ENCODE assay signal across 26 cellular contexts in genomic region chr4:26463386-26463785, GRCh38. TPM values are rescaled to one million over a fixed set of nuclear protein-coding genes. Genes with fewer than 3 reads are reported as not detected.
DNase-seq lines count a peak whose midpoint lies in the region; ATAC-seq, FAIRE-seq and TF ChIP-seq lines count a peak whose summit lies in the region.
"Had no signal": no experiment of that assay in that cellular context is flagged by ENCODE, and none has a peak within 500 bp of the region (broad histone marks: within the 10 kb centered on the region; RNA-seq: fewer than 3 reads in every experiment).

No MANE protein-coding gene starts in this region.

- ATAC-seq in IMR-90 (ENCODE audit: low read depth) (no peak), body of pancreas (no peak)
- ATAC-seq: A549, GM12878 had no signal

- POLR2A ChIA-PET in IMR-90 (lab: Charles Lee; ENCODE audit: unreplicated experiment): no interaction called here

- no peak overlapping the region for H3K4me3 Mint-ChIP-seq in activated naive CD4-positive, alpha-beta T cell treated with anti-CD3 and anti-CD28 coated beads, Interleukin-2, amount 10 ng/mL, durations not matched to agents 7 days and 5 days
- H3K4me3 Mint-ChIP-seq: CD14-positive monocyte; CD4-positive, alpha-beta T cell; CD8-positive, alpha-beta memory T cell had no signal

- TF ChIP-seq RAD21 in IMR-90 (IDR thresholded peaks at IDR 0.05; ENCODE audit: low read length): no peak

- no peak overlapping the region for H3K27ac Mint-ChIP-seq in activated naive CD4-positive, alpha-beta T cell treated with anti-CD3 and anti-CD28 coated beads, Interleukin-2, amount 10 ng/mL, durations not matched to agents 7 days and 5 days
- H3K27ac Mint-ChIP-seq: CD14-positive monocyte; CD4-positive, alpha-beta T cell had no signal

- H3K9me1 ChIP-seq in IMR-90 (ENCODE audit: insufficient read depth, low read length): peaks cover 4% of the 10 kb centered on the region

- H2BK120ac ChIP-seq in IMR-90 (ENCODE audit: low read depth, low read length): peak overlapping the region; percentile 14; the same call in 1 of the 2 replicates

- H3K9me3 Mint-ChIP-seq in activated naive CD4-positive, alpha-beta T cell treated with anti-CD3 and anti-CD28 coated beads, Interleukin-2, amount 10 ng/mL, durations not matched to agents 7 days and 5 days: no peaks in the 10 kb centered on the region
- H3K9me3 Mint-ChIP-seq: CD4-positive, alpha-beta T cell; CD8-positive, alpha-beta memory T cell had no signal

- H3K4me1 ChIP-seq in IMR-90 (ENCODE audit: control insufficient read depth, insufficient read depth, low read length) (peaks cover 12% of the 10 kb centered on the region), rectal smooth muscle tissue (ENCODE audit: control insufficient read depth, insufficient read depth, low read length) (peaks cover 10% of the 10 kb centered on the region), body of pancreas (peaks cover 3% of the 10 kb centered on the region)
- H3K4me1 ChIP-seq: A549, BE2C, HAP-1 had no signal

- no peak overlapping the region; the same call in 1 of the 2 replicates for H4K91ac ChIP-seq in IMR-90 (ENCODE audit: insufficient read depth, low read depth, low read length)

- peak overlapping the region; percentile 13 for H2AK5ac ChIP-seq in IMR-90 (ENCODE audit: low read depth, low read length)

- H3K4me3 ChIP-seq in IMR-90 (ENCODE audit: insufficient read depth, low read depth, low read length) (no peak overlapping the region), bronchial epithelial cell (ENCODE audit: low read depth, low read length) (no peak overlapping the region), rectal smooth muscle tissue (ENCODE audit: low read length) (no peak overlapping the region), body of pancreas (no peak overlapping the region)
- H3K4me3 ChIP-seq: A549; BLaER1 treated with 17β-estradiol and CSF1 and Interleukin-3, amounts not matched to agents 10 nM and 100 nM; GM12878; HAP-1 had no signal

- H4K20me1 ChIP-seq in IMR-90 (ENCODE audit: insufficient read depth, low read length): no peaks in the 10 kb centered on the region
- H4K20me1 ChIP-seq: BLaER1 treated with 17β-estradiol and CSF1 and Interleukin-3, amounts not matched to agents 10 nM and 100 nM had no signal

- H3K4me1 Mint-ChIP-seq in activated naive CD4-positive, alpha-beta T cell treated with anti-CD3 and anti-CD28 coated beads, Interleukin-2, amount 10 ng/mL, durations not matched to agents 7 days and 5 days: peaks cover 11% of the 10 kb centered on the region

- H3K36me3 ChIP-seq in IMR-90 (ENCODE audit: control insufficient read depth, insufficient read depth, low read length) (no peaks in the 10 kb centered on the region), bronchial epithelial cell (ENCODE audit: control insufficient read depth, insufficient read depth, low read length) (no peaks in the 10 kb centered on the region), rectal smooth muscle tissue (ENCODE audit: control insufficient read depth, insufficient read depth, low read length) (no peaks in the 10 kb centered on the region), body of pancreas (replicated peaks in 1 of 2; ENCODE audit: insufficient read depth in 1 of 2, low read depth in 2 of 2) (no peaks in the 10 kb centered on the region)
- H3K36me3 ChIP-seq: BE2C; BLaER1 treated with 17β-estradiol and CSF1 and Interleukin-3, amounts not matched to agents 10 nM and 100 nM; HAP-1 had no signal

- peak overlapping the region; percentile 37 for H2BK5ac ChIP-seq in IMR-90 (ENCODE audit: low read depth, low read length, poor library complexity, severe bottlenecking)

- H3K4me2 ChIP-seq in IMR-90 (ENCODE audit: low read depth, low read length): no peak overlapping the region
- H3K4me2 ChIP-seq: A549; BLaER1 treated with 17β-estradiol and CSF1 and Interleukin-3, amounts not matched to agents 10 nM and 100 nM had no signal

- H3K79me1 ChIP-seq in IMR-90 (ENCODE audit: low read depth in 1 of 2, low read length in 2 of 2): no peaks in the 10 kb centered on the region

- peak overlapping the region; percentile 75 for H3K18ac ChIP-seq in IMR-90 (ENCODE audit: low read depth, low read length)

- peak overlapping the region; percentile 30; the same call in 1 of the 2 replicates for H4K5ac ChIP-seq in IMR-90 (ENCODE audit: low read depth, low read length)

- H2BK20ac ChIP-seq in IMR-90 (ENCODE audit: low read depth, low read length): peak overlapping the region; percentile 74

- no peak for TF ChIP-seq CTCF in IMR-90 (conservative IDR thresholded peaks at IDR 0.05; ENCODE audit: low read depth, low read length)
- TF ChIP-seq CTCF in bronchial epithelial cell (IDR thresholded peaks at IDR 0.05; ENCODE audit: insufficient read depth, low read length, severe bottlenecking): no peak
- no peak for TF ChIP-seq CTCF in body of pancreas (IDR thresholded peaks at IDR 0.05)

- H3K27ac ChIP-seq in IMR-90 (ENCODE audit: insufficient read depth, low read length): peak overlapping the region; percentile 82; the same call in 1 of the 2 replicates
- peak overlapping the region; percentile 46 for H3K27ac ChIP-seq in rectal smooth muscle tissue (ENCODE audit: low read depth, low read length)
- peak overlapping the region in 1 of 4 donors; percentile 8 for H3K27ac ChIP-seq in body of pancreas
- H3K27ac ChIP-seq: A549; BLaER1 treated with 17β-estradiol and CSF1 and Interleukin-3, amounts not matched to agents 10 nM and 100 nM had no signal

- H3K27me3 Mint-ChIP-seq in activated naive CD4-positive, alpha-beta T cell treated with anti-CD3 and anti-CD28 coated beads, Interleukin-2, amount 10 ng/mL, durations not matched to agents 7 days and 5 days: peaks cover 13% of the 10 kb centered on the region
- H3K27me3 Mint-ChIP-seq: CD4-positive, alpha-beta T cell had no signal

- no peak overlapping the region for H4K8ac ChIP-seq in IMR-90 (ENCODE audit: low read depth in 2 of 2, low read length in 2 of 2)

- FAIRE-seq in GM12892 (lab: Jason Lieb, UNC) (peak; percentile 27), bronchial epithelial cell (lab: Jason Lieb, UNC) (peak; percentile 79)
- FAIRE-seq: A549, D721Med, GM12878, GM18507, H54 had no signal

- no peaks in the 10 kb centered on the region for H3K36me3 Mint-ChIP-seq in activated naive CD4-positive, alpha-beta T cell treated with anti-CD3 and anti-CD28 coated beads, Interleukin-2, amount 10 ng/mL, durations not matched to agents 7 days and 5 days
- H3K36me3 Mint-ChIP-seq: CD14-positive monocyte; CD8-positive, alpha-beta memory T cell had no signal

- no peak overlapping the region for H3K23ac ChIP-seq in IMR-90 (ENCODE audit: low read depth, low read length)

- dilution Hi-C loops in IMR-90 (cut with HindIII; ENCODE audit: low sequenced_read_pairs, unreplicated experiment): no loop called here

- CTCF ChIA-PET in IMR-90 (lab: Yijun Ruan, JAX): interaction anchor here (0.8 to 0.9 kb wide), 2 partner anchors 22 to 114 kb away, joined by 3 read pairs; no protein-coding TSS in a partner anchor
- CTCF ChIA-PET in activated naive CD4-positive, alpha-beta T cell treated with anti-CD3 and anti-CD28 coated beads, Interleukin-2, amount 10 ng/mL, durations not matched to agents 7 days and 5 days (lab: Charles Lee): no interaction called here

- no peak overlapping the region for H3K9ac ChIP-seq in IMR-90 (ENCODE audit: low read depth, low read length)
- no peak overlapping the region for H3K9ac ChIP-seq in rectal smooth muscle tissue (ENCODE audit: low read length)
- H3K9ac ChIP-seq: BLaER1 treated with 17β-estradiol and CSF1 and Interleukin-3, amounts not matched to agents 10 nM and 100 nM had no signal

- in situ Hi-C loops in IMR-90 (cut with MboI; ENCODE audit: low sequenced_read_pairs): loop anchor here (25.0 kb wide), 1 partner anchor 549 kb away; no protein-coding TSS in a partner anchor

- H3K27me3 ChIP-seq in IMR-90 (ENCODE audit: control insufficient read depth, insufficient read depth, low read length): no peaks in the 10 kb centered on the region
- H3K27me3 ChIP-seq in bronchial epithelial cell (ENCODE audit: control insufficient read depth, insufficient read depth, low read length): no peaks in the 10 kb centered on the region
- no peaks in the 10 kb centered on the region for H3K27me3 ChIP-seq in rectal smooth muscle tissue (ENCODE audit: control insufficient read depth, insufficient read depth, low read length)
- H3K27me3 ChIP-seq in body of pancreas: no peaks in the 10 kb centered on the region
- H3K27me3 ChIP-seq: BE2C; BLaER1 treated with 17β-estradiol and CSF1 and Interleukin-3, amounts not matched to agents 10 nM and 100 nM had no signal

- H2AFZ ChIP-seq in IMR-90 (replicated peaks; ENCODE audit: low read length, poor library complexity): no peak overlapping the region

- no TSS peak for BruUV-seq in IMR-90 (replicated peaks; lab: Mats Ljungman, UMichigan)

- no CpG with 5 or more reads among the region's 2 CpGs for WGBS in IMR-90 (ENCODE audit: extremely low coverage in 2 of 2, insufficient read length in 1 of 2), 2 experiments
- 92 to 98% methylated on average over 2 of the region's 2 CpGs for WGBS in body of pancreas, 2 donors

- no peak for DNase-seq in GM12892 (ENCODE audit: insufficient read length)
- no peak for DNase-seq in IMR-90
- DNase-seq in bronchial epithelial cell (ENCODE audit: low read depth): no peak
- no peak for DNase-seq in body of pancreas
- no peak for DNase-seq in activated naive CD4-positive, alpha-beta T cell treated with anti-CD3 and anti-CD28 coated beads, Interleukin-2, amount 10 ng/mL, durations not matched to agents 7 days and 5 days
- DNase-seq in hypothalamus (lab: John Stamatoyannopoulos, UW): no peak
- DNase-seq: 8988T; ACHN; AML-193; BE2C; CD4-positive, alpha-beta T cell; CD8-positive, alpha-beta memory T cell; DMS 273 treated with DMSO at 0.1 percent for 48 hours; DMS79; EL; GDM1; GOT3 had no signal

- H3K9me3 ChIP-seq in IMR-90 (ENCODE audit: control insufficient read depth, insufficient read depth, low read length) (peaks cover 5% of the 10 kb centered on the region; the same call in 1 of the 2 replicates), body of pancreas (no peaks in the 10 kb centered on the region)
- H3K9me3 ChIP-seq: A549, BE2C, HAP-1 had no signal

- H3K4ac ChIP-seq in IMR-90 (ENCODE audit: low read depth, low read length): no peak overlapping the region

- H3K14ac ChIP-seq in IMR-90 (replicated peaks; ENCODE audit: low read depth, low read length): no peak overlapping the region; the same call in 1 of the 2 replicates

- TF ChIP-seq POLR2A in GM12892 (IDR thresholded peaks at IDR 0.05; ENCODE audit: low read depth, low read length): no peak
- no peak for TF ChIP-seq POLR2A in IMR-90 (IDR thresholded peaks at IDR 0.05; ENCODE audit: low read depth, low read length)
- TF ChIP-seq POLR2A in body of pancreas (IDR thresholded peaks at IDR 0.05): no peak

- intact Hi-C loops in IMR-90 (cut with micrococcal nuclease): no loop called here
- intact Hi-C loops in body of pancreas (cut with DNase I): no loop called here

- peak overlapping the region; percentile 53; the same call in 1 of the 3 replicates for H2BK15ac ChIP-seq in IMR-90 (ENCODE audit: low read depth, low read length)

- no peak overlapping the region for H2AK9ac ChIP-seq in IMR-90 (replicated peaks; ENCODE audit: low read depth, low read length, poor library complexity)

- H3K56ac ChIP-seq in IMR-90 (ENCODE audit: extremely low read depth, insufficient read depth, low read length): no peak overlapping the region

RNA-seq across cellular contexts. Expression of gene CCKAR, which starts 26.9 kb away (rescaled TPM):
- not detected for polyA plus RNA-seq in GM12892 (2012; ENCODE audit: missing spikeins)
- not detected in 2 replicates for total RNA-seq in IMR-90 (2012; rRNA removed)
- not detected in 2 replicates for polyA plus RNA-seq in IMR-90 (2012; rRNA removed)
- polyA plus RNA-seq in IMR-90 (2012; cell fraction: cytosol; rRNA removed): not detected in 2 replicates
- not detected in 2 replicates for polyA plus RNA-seq in IMR-90 (2012; cell fraction: nucleus; rRNA removed; ENCODE audit: low replicate concordance)
- not detected in 2 replicates for total RNA-seq in bronchial epithelial cell
- 1 to 10 TPM in 1 of 2 donors, not detected in 1; 1.0 TPM for total RNA-seq in body of pancreas
- total RNA-seq: CD4-positive, alpha-beta T cell; CD8-positive, alpha-beta memory T cell; GM12878 had no signal
- polyA plus RNA-seq: A549; CD14-positive monocyte; CD8-positive, alpha-beta memory T cell; GM12878 had no signal
